In the genomic region with DNA sequence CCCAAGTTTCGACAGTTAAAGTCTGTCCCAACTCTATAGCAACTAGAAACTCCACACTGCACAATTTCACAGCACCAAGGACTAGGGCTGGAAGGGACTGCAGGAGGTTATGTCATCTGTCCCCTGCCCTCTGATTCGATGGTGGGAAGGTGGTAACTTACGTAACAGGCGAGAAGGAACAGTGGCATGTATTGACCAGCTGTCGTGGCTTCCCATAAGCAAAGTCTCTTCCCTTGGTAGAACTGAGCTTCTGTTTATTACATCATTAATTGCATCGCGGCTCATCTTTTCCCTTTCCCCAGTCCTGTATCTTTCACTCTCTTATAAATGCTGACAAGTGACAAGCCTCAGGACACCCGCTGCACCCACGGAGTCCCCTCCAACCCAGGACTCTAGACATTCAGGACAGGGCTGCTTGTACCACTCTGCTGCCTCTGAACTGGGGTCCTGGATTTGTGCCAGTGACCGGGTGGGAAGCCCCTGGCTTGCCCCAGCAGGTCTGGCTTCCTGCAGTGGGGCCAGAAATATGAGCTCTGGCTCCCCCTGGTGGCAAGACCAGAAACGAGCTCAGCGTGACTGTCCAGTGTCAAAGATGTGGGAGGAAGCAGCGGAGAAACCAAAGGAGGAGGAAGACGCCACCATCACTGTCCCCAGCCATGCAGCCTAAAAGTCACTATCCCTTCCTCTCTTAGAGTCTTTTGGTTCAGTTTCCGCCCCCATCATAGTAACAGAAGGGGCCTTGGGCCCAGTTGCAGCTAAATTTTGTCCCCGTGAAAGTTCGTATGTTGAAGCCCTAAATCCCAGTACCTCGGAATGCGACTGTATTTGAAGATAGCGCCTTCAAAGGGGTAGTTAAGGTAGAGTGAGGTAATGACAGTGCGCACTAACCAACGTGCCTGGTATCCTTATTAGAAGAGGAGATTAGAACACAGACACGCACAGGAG, we compare ENCODE assay signal across 8 cellular contexts.
A peak's percentile ranks its signal among the peaks of the same experiment; 100 is the strongest.
DNase-seq lines count a peak whose midpoint lies in the region; ATAC-seq, FAIRE-seq and TF ChIP-seq lines count a peak whose summit lies in the region.

No MANE protein-coding gene starts in this region.

- no peaks in the 10 kb centered on the region for H3K9me3 Mint-ChIP-seq in mesothelial cell of epicardium
- H3K9me3 Mint-ChIP-seq in stimulated activated memory B cell treated with anti-CD40 and anti-IgM and Interleukin-4, amounts not matched to agents 10 μg/mL and 1 μg/mL and 100 μg/mL, for 72 hours = no peaks in the 10 kb centered on the region

- TF ChIP-seq POLR2A in GM12891 (IDR thresholded peaks at IDR 0.05; ENCODE audit: low read depth, low read length) = no peak

- H3K27me3 Mint-ChIP-seq in mesothelial cell of epicardium (ENCODE audit: low read depth) = peaks cover 60% of the 10 kb centered on the region
- peaks cover 39% of the 10 kb centered on the region for H3K27me3 Mint-ChIP-seq in stimulated activated memory B cell treated with anti-CD40 and anti-IgM and Interleukin-4, amounts not matched to agents 10 μg/mL and 1 μg/mL and 100 μg/mL, for 72 hours

- FAIRE-seq in GM12891 (lab: Jason Lieb, UNC) = peak; percentile 64

- peak; percentile 74 for ATAC-seq in stimulated activated memory B cell treated with anti-CD40 and anti-IgM and Interleukin-4, amounts not matched to agents 10 μg/mL and 1 μg/mL and 100 μg/mL, for 72 hours
- no peak for ATAC-seq in HG02981 (IDR thresholded peaks at IDR 0.05; ENCODE audit: unreplicated experiment)

- no peak overlapping the region for H3K27ac Mint-ChIP-seq in mesothelial cell of epicardium
- H3K27ac Mint-ChIP-seq in stimulated activated memory B cell treated with anti-CD40 and anti-IgM and Interleukin-4, amounts not matched to agents 10 μg/mL and 1 μg/mL and 100 μg/mL, for 72 hours = no peak overlapping the region

- H3K36me3 Mint-ChIP-seq in mesothelial cell of epicardium = no peaks in the 10 kb centered on the region
- H3K36me3 Mint-ChIP-seq in stimulated activated memory B cell treated with anti-CD40 and anti-IgM and Interleukin-4, amounts not matched to agents 10 μg/mL and 1 μg/mL and 100 μg/mL, for 72 hours = no peaks in the 10 kb centered on the region

- DNase-seq in ACHN = peak; percentile 44
- DNase-seq in GM12891 (ENCODE audit: insufficient read length, low spot score) = no peak
- peak; percentile 43 for DNase-seq in NCI-H1092 treated with DMSO at 0.1 percent for 48 hours (lab: John Stamatoyannopoulos, UW)
- peak; percentile 37 to 40 for DNase-seq in activated CD4-positive, alpha-beta T cell treated with anti-CD3 and anti-CD28 coated beads, Interleukin-2, amount 50 U/mL, for 24 hours (ENCODE audit: low read depth in 1 of 2, low spot score in 1 of 2)
- DNase-seq in effector CD4-positive, alpha-beta T cell = peak; percentile 26
- peak; percentile 70 to 92 for DNase-seq in mesothelial cell of epicardium (ENCODE audit: low spot score in 2 of 2, unreplicated experiment in 2 of 2)

- in situ Hi-C loops in ACHN (cut with HindIII; ENCODE audit: low pct_ligation_motif_present, low pct_unique_long_range_greater_than_20kb, low sequenced_read_pairs) = no loop called here

- TF ChIP-seq CTCF in mesothelial cell of epicardium (IDR thresholded peaks at IDR 0.05; ENCODE audit: unreplicated experiment) = peak; percentile 91

- no peak overlapping the region for H3K4me3 Mint-ChIP-seq in mesothelial cell of epicardium
- H3K4me3 Mint-ChIP-seq in stimulated activated memory B cell treated with anti-CD40 and anti-IgM and Interleukin-4, amounts not matched to agents 10 μg/mL and 1 μg/mL and 100 μg/mL, for 72 hours = no peak overlapping the region

- H3K4me1 Mint-ChIP-seq in mesothelial cell of epicardium = peaks cover 12% of the 10 kb centered on the region
- H3K4me1 Mint-ChIP-seq in stimulated activated memory B cell treated with anti-CD40 and anti-IgM and Interleukin-4, amounts not matched to agents 10 μg/mL and 1 μg/mL and 100 μg/mL, for 72 hours = peaks cover 8% of the 10 kb centered on the region

TF ChIP-seq in GM12891, 5 proteins besides CTCF, POLR2A, EP300 and RAD21:
- no peak for TF ChIP-seq SPI1 (IDR thresholded peaks at IDR 0.05; ENCODE audit: low read depth, low read length)
- TF ChIP-seq POLR2AphosphoS5 (IDR thresholded peaks at IDR 0.05; ENCODE audit: low read depth, low read length) = no peak
- no peak for TF ChIP-seq PAX5 (IDR thresholded peaks at IDR 0.05; ENCODE audit: insufficient read depth, low read length, severe bottlenecking)
- TF ChIP-seq TAF1 (IDR thresholded peaks at IDR 0.05; ENCODE audit: low read depth, low read length) = no peak
- no peak for TF ChIP-seq POU2F2 (IDR thresholded peaks at IDR 0.05; ENCODE audit: low read depth, low read length)
